ENCODE assay signal across 1 cellular context in the genomic region with DNA sequence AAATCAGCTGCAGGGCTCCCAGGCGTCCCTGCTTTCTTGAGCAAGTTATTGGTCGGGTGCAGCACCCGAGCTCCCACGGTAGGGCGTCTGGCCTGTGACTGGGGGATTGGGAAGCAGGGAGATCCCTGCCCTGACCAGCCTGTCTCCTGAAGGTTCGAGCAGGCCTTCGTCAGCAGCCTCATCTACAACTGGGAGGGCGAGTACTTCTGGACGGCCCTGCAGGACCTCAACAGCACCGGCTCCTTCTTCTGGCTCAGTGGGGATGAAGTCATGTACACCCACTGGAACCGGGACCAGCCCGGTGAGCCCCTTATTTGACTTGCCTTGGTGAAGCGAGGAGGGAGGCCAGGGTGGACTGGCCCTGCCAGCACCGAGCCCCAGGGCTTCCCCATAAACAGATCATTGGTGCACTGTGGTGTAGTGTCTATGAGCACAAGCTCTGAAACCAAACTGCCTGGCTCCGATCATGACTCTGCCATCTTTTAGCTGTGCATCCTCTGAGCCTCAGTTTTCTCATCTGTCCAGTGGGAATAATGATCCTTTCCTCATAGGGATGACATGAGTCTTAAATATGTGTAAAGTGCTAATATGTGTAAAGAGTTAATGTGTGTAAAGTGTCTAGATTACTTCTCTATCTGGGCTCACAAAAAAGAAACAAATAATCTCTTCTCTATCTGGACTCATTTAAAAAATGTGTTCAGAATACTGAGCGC.
TF ChIP-seq lines count a peak whose summit lies in the region.

No MANE protein-coding gene starts in this region.

TF ChIP-seq in HepG2, 621 proteins besides CTCF, POLR2A, EP300 and RAD21:
- TF ChIP-seq DPF2 (CRISPR knock-in tag; IDR thresholded peaks at IDR 0.05; ENCODE audit: borderline replicate concordance, low read depth) (no peak), ZNF629 (CRISPR knock-in tag; conservative IDR thresholded peaks at IDR 0.05) (peak; percentile 68)
